ENCODE assay signal across 4 cellular contexts in the genomic region with DNA sequence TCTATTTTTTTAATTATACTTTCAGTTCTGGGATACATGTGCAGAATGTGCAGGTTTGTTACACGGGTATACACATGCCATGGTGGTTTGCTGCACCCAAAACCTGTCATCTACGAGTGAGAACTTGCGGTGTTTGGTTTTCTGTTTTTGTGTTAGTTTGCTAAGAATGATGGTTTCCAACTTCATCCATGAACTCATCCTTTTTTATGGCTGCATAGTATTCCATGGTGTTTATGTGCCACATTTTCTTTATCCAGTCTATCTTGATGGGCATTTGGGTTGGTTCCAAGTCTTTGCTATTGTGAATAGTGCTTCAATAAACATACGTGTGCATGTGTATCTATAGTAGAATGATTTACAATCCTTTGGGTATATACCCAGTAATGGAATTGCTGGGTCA. TPM values are rescaled to one million over a fixed set of nuclear protein-coding genes. Genes with fewer than 3 reads are reported as not detected.
"Had no signal": no experiment of that assay in that cellular context is flagged by ENCODE, and none has a peak within 500 bp of the region (broad histone marks: within the 10 kb centered on the region; RNA-seq: fewer than 3 reads in every experiment).

No MANE protein-coding gene starts in this region.

RNA-seq across cellular contexts. Expression of a gene that starts 29.6 kb away (rescaled TPM):
- total RNA-seq: HT-29, HT1080, IMR-90 had no signal
- polyA plus RNA-seq: IgD-negative memory B cell, IMR-90 had no signal

RNA-seq across cellular contexts. Expression of a gene that starts 51.9 kb away (rescaled TPM):
- total RNA-seq: HT-29, HT1080 had no signal
- polyA plus RNA-seq: IgD-negative memory B cell had no signal
